1 cellular context compared by ENCODE assay signal in genomic region chr10:110919349-110919931, GRCh38.
TF ChIP-seq lines count a peak whose summit lies in the region.

SHOC2 (plus strand) TSS chr10:110919604; CDS start chr10:110964359, 44,755 bp downstream.

TF ChIP-seq in H1, 55 proteins besides CTCF, POLR2A, EP300 and RAD21:
- TF ChIP-seq NRF1 (IDR thresholded peaks at IDR 0.05; ENCODE audit: low read depth, low read length) (no peak), RBBP5 (IDR thresholded peaks at IDR 0.05; ENCODE audit: borderline replicate concordance, low read depth, low read length) (no peak; the same call in 1 of the 2 replicates), RNF2 (IDR thresholded peaks at IDR 0.05; ENCODE audit: borderline replicate concordance, low read depth, low read length, missing control alignments, poor library complexity, severe bottlenecking) (no peak), TCF12 (IDR thresholded peaks at IDR 0.05; ENCODE audit: low read depth, low read length) (no peak), TBP (IDR thresholded peaks at IDR 0.05; ENCODE audit: low read depth, low read length) (no peak; the same call in 1 of the 2 replicates), ATF3 (IDR thresholded peaks at IDR 0.05; ENCODE audit: insufficient read depth, low read depth, low read length) (no peak), YY1 (IDR thresholded peaks at IDR 0.05; ENCODE audit: low read depth, low read length) (no peak), FOSL1 (IDR thresholded peaks at IDR 0.05; ENCODE audit: insufficient read depth, low read depth, low read length) (no peak), SP4 (IDR thresholded peaks at IDR 0.05; ENCODE audit: low read length) (no peak), POLR2AphosphoS5 (IDR thresholded peaks at IDR 0.05; ENCODE audit: low read depth, low read length) (peak; percentile 87), PHF8 (conservative IDR thresholded peaks at IDR 0.05; ENCODE audit: low read depth, low read length) (peak; percentile 73), ZNF274 (IDR thresholded peaks at IDR 0.05; ENCODE audit: borderline replicate concordance, extremely low read depth, low read length) (no peak), HDAC2 (IDR thresholded peaks at IDR 0.05; ENCODE audit: borderline replicate concordance in 1 of 2, low read depth in 2 of 2, low read length in 2 of 2) (no peak; a peak in 1 of 4 replicates), SIN3A (conservative IDR thresholded peaks at IDR 0.05 in 1 of 2, IDR thresholded peaks at IDR 0.05 in 1 of 2; ENCODE audit: low read depth in 1 of 2, low read length in 2 of 2) (0 out of 4 replicates have a peak, but pooled peaks of 1 of the 2 experiments have one; percentile 52), ATF2 (IDR thresholded peaks at IDR 0.05; ENCODE audit: low read length) (peak; percentile 2; the same call in 1 of the 2 replicates), NANOG (IDR thresholded peaks at IDR 0.05; ENCODE audit: insufficient read depth, low read depth, low read length, poor library complexity, severe bottlenecking) (no peak), JUND (IDR thresholded peaks at IDR 0.05; ENCODE audit: low read length) (no peak), SP1 (IDR thresholded peaks at IDR 0.05; ENCODE audit: low read depth, low read length) (peak; percentile 72; the same call in 1 of the 2 replicates), SAP30 (IDR thresholded peaks at IDR 0.05; ENCODE audit: insufficient read depth, insufficient replicate concordance, low read length) (no peak), CHD7 (IDR thresholded peaks at IDR 0.05; ENCODE audit: insufficient replicate concordance, low read length) (no peak), CBX8 (IDR thresholded peaks at IDR 0.05; ENCODE audit: borderline replicate concordance, low read depth, low read length) (no peak), TAF1 (IDR thresholded peaks at IDR 0.05; ENCODE audit: low read depth, low read length) (peak; percentile 67; the same call in 1 of the 2 replicates), MAX (IDR thresholded peaks at IDR 0.05) (0 out of 2 replicates have a peak, but pooled peaks have one; percentile 4), KDM4A (IDR thresholded peaks at IDR 0.05; ENCODE audit: low read depth, low read length, severe bottlenecking) (peak; percentile 16)
TF ChIP-seq in H1: peak in this region for 8.
